17 cellular contexts compared by ENCODE assay signal in the genomic region with DNA sequence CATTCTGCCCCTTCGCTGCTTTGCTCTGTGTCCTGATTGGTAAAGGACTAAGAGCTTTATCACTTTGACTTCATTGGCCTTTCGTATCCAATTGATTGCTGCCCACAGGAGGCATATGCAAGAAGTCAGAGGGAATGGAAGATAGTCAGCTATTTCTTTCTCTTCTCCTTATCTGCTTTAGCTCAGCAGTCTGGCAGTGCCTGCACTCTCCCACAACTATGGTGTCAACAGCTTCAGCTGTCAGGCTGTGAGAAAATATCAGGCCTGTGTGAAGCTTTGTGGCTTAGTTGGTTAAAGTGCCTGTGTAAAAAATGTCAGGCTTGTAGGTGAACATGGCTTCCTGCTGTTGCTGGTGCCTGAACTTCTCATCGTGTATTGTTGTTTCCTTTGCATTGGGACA.
"Had no signal": no experiment of that assay in that cellular context is flagged by ENCODE, and none has a peak within 500 bp of the region (broad histone marks: within the 10 kb centered on the region; RNA-seq: fewer than 3 reads in every experiment).

No MANE protein-coding gene starts in this region.

- H3K4me1 ChIP-seq: gastrocnemius medialis, left lung, tibial artery had no signal

- H3K4me1 Mint-ChIP-seq: activated B cell treated with CpG ODN at 0.5 μM for 24 hours, memory B cell, natural killer cell had no signal

- H3K9me3 ChIP-seq: gastrocnemius medialis, tibial artery had no signal

- H3K4me3 ChIP-seq: gastrocnemius medialis, left lung, tibial artery had no signal

- H3K27ac ChIP-seq: gastrocnemius medialis, left lung, tibial artery had no signal

- H3K27me3 Mint-ChIP-seq: activated B cell treated with CpG ODN at 0.5 μM for 24 hours; activated CD8-positive, alpha-beta T cell treated with anti-CD3 and anti-CD28 coated beads for 36 hours; dendritic cell treated with granulocyte-macrophage colony-stimulating factor and Interleukin-4, amounts not matched to agents 40 ng/mL and 50 ng/mL, for 4 days; memory B cell had no signal

- ATAC-seq: activated CD8-positive, alpha-beta T cell treated with anti-CD3 and anti-CD28 coated beads for 36 hours; activated naive CD4-positive, alpha-beta T cell treated with anti-CD3 and anti-CD28 coated beads, Interleukin-2, amount 50 U/mL, for 72 hours; gastrocnemius medialis; left lung; natural killer cell had no signal

- H3K36me3 Mint-ChIP-seq: activated naive CD4-positive, alpha-beta T cell treated with anti-CD3 and anti-CD28 coated beads, Interleukin-2, amount 50 U/mL, for 72 hours; memory B cell had no signal

- DNase-seq: activated B cell treated with CpG ODN at 0.5 μM for 24 hours; activated CD4-positive, alpha-beta T cell treated with anti-CD3 and anti-CD28 coated beads for 48 hours; activated CD8-positive, alpha-beta T cell treated with anti-CD3 and anti-CD28 coated beads for 36 hours; activated effector memory CD4-positive, alpha-beta T cell treated with anti-CD3 and anti-CD28 coated beads, Interleukin-2, amount 50 U/mL, for 16 hours; activated T-cell treated with anti-CD3 and anti-CD28 coated beads, Interleukin-2, amount 50 U/mL, for 48 hours; effector memory CD4-positive, alpha-beta T cell; gastrocnemius medialis; islet precursor cell; left lung; natural killer cell; small intestine; stimulated activated CD4-positive, alpha-beta T cell treated with anti-CD3 and anti-CD28 coated beads, Interleukin-4, amount 100 ng/mL, for 24 hours; stimulated activated naive CD4-positive, alpha-beta T cell; tibial artery had no signal

- H3K27ac Mint-ChIP-seq: activated B cell treated with CpG ODN at 0.5 μM for 24 hours; activated CD8-positive, alpha-beta T cell treated with anti-CD3 and anti-CD28 coated beads for 36 hours; activated naive CD4-positive, alpha-beta T cell treated with anti-CD3 and anti-CD28 coated beads, Interleukin-2, amount 50 U/mL, for 72 hours; dendritic cell treated with granulocyte-macrophage colony-stimulating factor and Interleukin-4, amounts not matched to agents 40 ng/mL and 50 ng/mL, for 4 days; memory B cell; natural killer cell had no signal

- H3K4me3 Mint-ChIP-seq: activated B cell treated with CpG ODN at 0.5 μM for 24 hours; activated CD8-positive, alpha-beta T cell treated with anti-CD3 and anti-CD28 coated beads for 36 hours; dendritic cell treated with granulocyte-macrophage colony-stimulating factor and Interleukin-4, amounts not matched to agents 40 ng/mL and 50 ng/mL, for 4 days; memory B cell; natural killer cell had no signal

- H3K27me3 ChIP-seq: gastrocnemius medialis, left lung, tibial artery had no signal

- H3K36me3 ChIP-seq: gastrocnemius medialis, left lung, tibial artery had no signal
